ENCODE assay signal across 29 cellular contexts in genomic region chr7:135958173-135958572, GRCh38.
"Had no signal": no experiment of that assay in that cellular context is flagged by ENCODE, and none has a peak within 500 bp of the region (broad histone marks: within the 10 kb centered on the region; RNA-seq: fewer than 3 reads in every experiment).

No MANE protein-coding gene starts in this region.

- H3K4me3 Mint-ChIP-seq: mesothelial cell of epicardium; nephron progenitor cell; neural progenitor cell; stimulated activated naive B cell treated with anti-CD40 and anti-IgM and Interleukin-4, amounts not matched to agents 10 μg/mL and 1 μg/mL and 100 μg/mL, for 72 hours had no signal

- H3K27me3 ChIP-seq: neural progenitor cell, ovary, right atrium auricular region, right lobe of liver, stomach, suprapubic skin, tibial artery, upper lobe of right lung had no signal

- H3K9ac ChIP-seq: neural progenitor cell had no signal

- H3K27ac ChIP-seq: lower lobe of right lung, neural progenitor cell, ovary, right lobe of liver, stomach, suprapubic skin, thoracic aorta, tibial artery, upper lobe of right lung had no signal

- H3K4me2 ChIP-seq: neural progenitor cell, smooth muscle cell had no signal

- H3K36me3 ChIP-seq: lower lobe of right lung, neural progenitor cell, ovary, right atrium auricular region, right lobe of liver, suprapubic skin, thoracic aorta, tibial artery, upper lobe of right lung had no signal

- H2AFZ ChIP-seq: neural progenitor cell had no signal

- H3K9me3 ChIP-seq: lower lobe of right lung, mucosa of descending colon, ovary, right atrium auricular region, right lobe of liver, stomach, suprapubic skin, thoracic aorta, tibial artery, upper lobe of right lung had no signal

- H3K27me3 Mint-ChIP-seq: naive thymus-derived CD4-positive, alpha-beta T cell; progenitor cell of endocrine pancreas; stimulated activated naive B cell treated with anti-CD40 and anti-IgM and Interleukin-4, amounts not matched to agents 10 μg/mL and 1 μg/mL and 100 μg/mL, for 72 hours had no signal

- H3K4me1 ChIP-seq: neural progenitor cell, right lobe of liver had no signal

- H3K9me3 Mint-ChIP-seq: mesothelial cell of epicardium; naive thymus-derived CD4-positive, alpha-beta T cell; neural progenitor cell had no signal

- ATAC-seq: left lobe of liver; lower lobe of right lung; mucosa of descending colon; naive thymus-derived CD4-positive, alpha-beta T cell; right lobe of liver; stimulated activated naive B cell treated with anti-CD40 and anti-IgM and Interleukin-4, amounts not matched to agents 10 μg/mL and 1 μg/mL and 100 μg/mL, for 72 hours; stimulated activated naive CD8-positive, alpha-beta T cell treated with anti-CD3 and anti-CD28 coated beads, Interleukin-15, Interleukin-2, amounts not matched to agents 100 U/mL and 50 U/mL, for 24 hours; upper lobe of right lung had no signal

- H3K27ac Mint-ChIP-seq: mesothelial cell of epicardium, nephron progenitor cell, neural progenitor cell, progenitor cell of endocrine pancreas had no signal

- H3K4me1 Mint-ChIP-seq: neural progenitor cell had no signal

- H3K4me3 ChIP-seq: lower lobe of right lung, mucosa of descending colon, neural progenitor cell, ovary, right atrium auricular region, right lobe of liver, smooth muscle cell, stomach, suprapubic skin, thoracic aorta, tibial artery, upper lobe of right lung had no signal

- DNase-seq: head of caudate nucleus; hippocampal formation; kidney glomerular epithelial cell; left cardiac atrium; lower lobe of right lung; mammary epithelial cell; mucosa of descending colon; naive thymus-derived CD4-positive, alpha-beta T cell; nephron progenitor cell; ovary; right lobe of liver; stimulated activated CD4-positive, alpha-beta T cell treated with anti-CD3 and anti-CD28 coated beads, Interleukin-1b, Interleukin-23, amount 100 ng/mL, for 48 hours; stimulated activated CD4-positive, alpha-beta T cell treated with anti-CD3 and anti-CD28 coated beads, Interleukin-2, amount 100 ng/mL, for 48 hours; stimulated activated CD4-positive, alpha-beta T cell treated with anti-CD3 and anti-CD28 coated beads, Interleukin-4, amount 100 ng/mL, for 4 hours; stimulated activated CD8-positive, alpha-beta memory T cell treated with anti-CD3 and anti-CD28 coated beads, Interleukin-4, amount 100 ng/mL, for 48 hours; stimulated activated naive B cell treated with anti-CD40 and anti-IgM and Interleukin-4, amounts not matched to agents 10 μg/mL and 1 μg/mL and 100 μg/mL, for 72 hours; stimulated activated naive CD8-positive, alpha-beta T cell treated with anti-CD3 and anti-CD28 coated beads, Interleukin-15, Interleukin-2, amounts not matched to agents 100 U/mL and 50 U/mL, for 24 hours; stomach; tibial artery; trophoblast cell; upper lobe of right lung had no signal
